1 cellular context compared by ENCODE assay signal in genomic region chr20:48094196-48094749, GRCh38.
A peak's percentile ranks its signal among the peaks of the same experiment; 100 is the strongest.
TF ChIP-seq lines count a peak whose summit lies in the region.

No MANE protein-coding gene starts in this region.

TF ChIP-seq in K562, 482 proteins besides CTCF, POLR2A, EP300 and RAD21 (continued from another document and continues in another):
- TF ChIP-seq TRIM25 (IDR thresholded peaks at IDR 0.05; ENCODE audit: borderline replicate concordance) (no peak), ZNF766 (CRISPR knock-in tag; conservative IDR thresholded peaks at IDR 0.05) (peak; percentile 51; the same call in 1 of the 2 replicates), ZNF583 (CRISPR knock-in tag; IDR thresholded peaks at IDR 0.05) (peak; percentile 28; the same call in 1 of the 2 replicates), ZNF253 (CRISPR knock-in tag; conservative IDR thresholded peaks at IDR 0.05) (no peak), HBP1 (CRISPR knock-in tag; IDR thresholded peaks at IDR 0.05) (no peak), ETS1 (conservative IDR thresholded peaks at IDR 0.05; ENCODE audit: control insufficient read depth, low read depth, low read length) (no peak), CREB3 (tag; conservative IDR thresholded peaks at IDR 0.05; ENCODE audit: low read depth) (peak; percentile 60; the same call in 1 of the 2 replicates), NONO (IDR thresholded peaks at IDR 0.05; ENCODE audit: low read depth in 2 of 2, low read length in 1 of 2) (no peak), GMEB1 (CRISPR knock-in tag; IDR thresholded peaks at IDR 0.05) (no peak), RREB1 (CRISPR knock-in tag; IDR thresholded peaks at IDR 0.05) (0 out of 2 replicates have a peak, but pooled peaks have one; percentile 60), ZNF79 (CRISPR knock-in tag; IDR thresholded peaks at IDR 0.05; ENCODE audit: low read depth) (peak; percentile 84; the same call in 1 of the 2 replicates), HES1 (IDR thresholded peaks at IDR 0.05; ENCODE audit: low read depth) (no peak), TAF9B (IDR thresholded peaks at IDR 0.05; ENCODE audit: partially characterized antibody) (no peak), BRD4 (IDR thresholded peaks at IDR 0.05) (no peak), ZNF212 (CRISPR knock-in tag; IDR thresholded peaks at IDR 0.05) (0 out of 2 replicates have a peak, but pooled peaks have one; percentile 15), SMAD1 (IDR thresholded peaks at IDR 0.05; ENCODE audit: low read depth, low read length, partially characterized antibody) (no peak), NFIX (CRISPR knock-in tag; IDR thresholded peaks at IDR 0.05; ENCODE audit: low read depth) (no peak), NR3C1 (CRISPR knock-in tag; IDR thresholded peaks at IDR 0.05) (no peak), CLOCK (CRISPR knock-in tag; IDR thresholded peaks at IDR 0.05; ENCODE audit: borderline replicate concordance) (no peak), ZNF184 (CRISPR knock-in tag; IDR thresholded peaks at IDR 0.05) (no peak), RHOXF2B (CRISPR knock-in tag; conservative IDR thresholded peaks at IDR 0.05) (no peak), E2F8 (IDR thresholded peaks at IDR 0.05; ENCODE audit: low read depth, partially characterized antibody) (no peak), ZNF41 (CRISPR knock-in tag; conservative IDR thresholded peaks at IDR 0.05) (0 out of 2 replicates have a peak, but pooled peaks have one; percentile 37), PRPF4 (IDR thresholded peaks at IDR 0.05; ENCODE audit: insufficient read depth, low read depth, low read length, poor library complexity, severe bottlenecking) (no peak), ATF6 (CRISPR knock-in tag; IDR thresholded peaks at IDR 0.05) (no peak), ZNF282 (CRISPR knock-in tag; IDR thresholded peaks at IDR 0.05) (no peak), FOXK1 (CRISPR knock-in tag; IDR thresholded peaks at IDR 0.05; ENCODE audit: borderline replicate concordance) (no peak), ZNF740 (CRISPR knock-in tag; IDR thresholded peaks at IDR 0.05) (no peak), ZNF740 (tag; IDR thresholded peaks at IDR 0.05) (peak in 1 of 2 experiments; percentile 56; a peak in 1 of 4 replicates), CBX5 (IDR thresholded peaks at IDR 0.05; ENCODE audit: borderline replicate concordance, low read depth) (no peak), FOXM1 (IDR thresholded peaks at IDR 0.05; ENCODE audit: low read depth) (no peak), FOXM1 (CRISPR knock-in tag; IDR thresholded peaks at IDR 0.05; ENCODE audit: low read depth) (no peak), PHB (CRISPR knock-in tag; IDR thresholded peaks at IDR 0.05) (no peak), PML (IDR thresholded peaks at IDR 0.05; ENCODE audit: low read length) (no peak), ETV1 (tag; conservative IDR thresholded peaks at IDR 0.05; ENCODE audit: low read depth) (no peak)
